13 cellular contexts compared by ENCODE assay signal in the genomic region with DNA sequence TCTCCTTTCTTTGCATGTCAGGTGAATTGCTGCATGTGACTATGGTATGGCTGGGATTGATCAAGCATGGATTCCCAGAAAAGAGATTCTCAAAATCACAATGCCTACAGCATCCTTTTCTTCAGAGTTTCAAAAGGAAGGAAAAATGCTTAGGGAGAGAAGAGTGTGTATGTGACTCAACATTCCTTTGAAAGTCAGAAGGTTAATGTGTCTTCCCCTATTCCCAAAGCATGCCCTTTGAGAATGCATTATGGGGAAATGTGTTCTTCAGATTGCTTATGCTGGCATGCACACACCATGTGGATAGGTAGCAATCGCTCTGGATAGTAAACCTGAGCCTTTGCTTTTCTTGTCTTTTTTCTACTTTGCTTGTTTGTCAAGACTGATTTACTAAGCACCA.
A peak's percentile ranks its signal among the peaks of the same experiment; 100 is the strongest.
DNase-seq lines count a peak whose midpoint lies in the region; ATAC-seq and TF ChIP-seq lines count a peak whose summit lies in the region.
"Had no signal": no experiment of that assay in that cellular context is flagged by ENCODE, and none has a peak within 500 bp of the region (broad histone marks: within the 10 kb centered on the region; RNA-seq: fewer than 3 reads in every experiment).

No MANE protein-coding gene starts in this region.

- ATAC-seq in GM23338 = no peak
- ATAC-seq: activated naive CD8-positive, alpha-beta T cell treated with anti-CD3 and anti-CD28 coated beads, Interleukin-2, amount 50 U/mL, for 24 hours; psoas muscle had no signal

- H3K4me2 ChIP-seq in GM23338 (no peak overlapping the region), hepatocyte (peak overlapping the region; percentile 50)

- no peaks in the 10 kb centered on the region for H3F3A ChIP-seq in GM23338 (replicated peaks; ENCODE audit: low read depth)

- H3K27me3 ChIP-seq in GM23338 (ENCODE audit: insufficient read depth) (no peaks in the 10 kb centered on the region), hepatocyte (no peaks in the 10 kb centered on the region)

- peaks cover 4% of the 10 kb centered on the region; the same call in 1 of the 2 replicates for H3K9me2 ChIP-seq in GM23338 (ENCODE audit: insufficient read depth)
- H3K9me2 ChIP-seq in hepatocyte (replicated peaks; ENCODE audit: insufficient read depth) = no peaks in the 10 kb centered on the region

- DNase-seq in AG08395 (ENCODE audit: low spot score) (peak; percentile 34), GM23338 (ENCODE audit: low spot score) (no peak), astrocyte of the hippocampus (ENCODE audit: low read depth, low spot score) (peak; percentile 44), hepatocyte (ENCODE audit: low spot score) (no peak), SHP77 treated with DMSO at 0.1 percent for 48 hours (lab: John Stamatoyannopoulos, UW) (no peak), putamen (ENCODE audit: low spot score) (no peak), UCSD-AML1 (lab: John Stamatoyannopoulos, UW; ENCODE audit: unreplicated experiment) (no peak), NCI-H1930 (lab: John Stamatoyannopoulos, UW) (no peak)
- DNase-seq: activated CD8-positive, alpha-beta memory T cell treated with anti-CD3 and anti-CD28 coated beads for 24 hours; activated naive CD8-positive, alpha-beta T cell treated with anti-CD3 and anti-CD28 coated beads, Interleukin-2, amount 50 U/mL, for 24 hours; NCI-H774; psoas muscle had no signal

- H4K20me1 ChIP-seq in GM23338 (replicated peaks; ENCODE audit: insufficient read depth) = peaks cover 10% of the 10 kb centered on the region; the same call in 1 of the 2 replicates
- no peaks in the 10 kb centered on the region for H4K20me1 ChIP-seq in hepatocyte (ENCODE audit: insufficient read depth, poor library complexity, severe bottlenecking)

- TF ChIP-seq CTCF in GM23338 (conservative IDR thresholded peaks at IDR 0.05; ENCODE audit: low read depth in 2 of 2) = no peak
- TF ChIP-seq CTCF in hepatocyte (IDR thresholded peaks at IDR 0.05; ENCODE audit: poor library complexity) = no peak

- peaks cover 72% of the 10 kb centered on the region for H3K79me2 ChIP-seq in GM23338 (replicated peaks; ENCODE audit: insufficient read depth)
- peaks cover 18% of the 10 kb centered on the region for H3K79me2 ChIP-seq in hepatocyte

- peaks cover 38% of the 10 kb centered on the region for H3K36me3 Mint-ChIP-seq in GM23338 (ENCODE audit: low read depth)
- H3K36me3 Mint-ChIP-seq: CD14-positive monocyte had no signal

- WGBS in hepatocyte (ENCODE audit: low lambda C conversion rate, missing lambda C conversion rate) = 73% methylated on average over 1 of the region's 1 CpG

- H3K36me3 ChIP-seq in GM23338 (ENCODE audit: insufficient read depth) = no peaks in the 10 kb centered on the region
- H3K36me3 ChIP-seq in hepatocyte (replicated peaks; ENCODE audit: insufficient read depth, low read depth) = no peaks in the 10 kb centered on the region

- peak overlapping the region; percentile 71 for H3K27ac Mint-ChIP-seq in GM23338
- H3K27ac Mint-ChIP-seq: activated naive CD8-positive, alpha-beta T cell treated with anti-CD3 and anti-CD28 coated beads, Interleukin-2, amount 50 U/mL, for 24 hours; CD14-positive monocyte had no signal

- H3K4me1 Mint-ChIP-seq in GM23338 = peaks cover 19% of the 10 kb centered on the region

- no peaks in the 10 kb centered on the region for H3K9me3 Mint-ChIP-seq in GM23338
- H3K9me3 Mint-ChIP-seq: activated naive CD8-positive, alpha-beta T cell treated with anti-CD3 and anti-CD28 coated beads, Interleukin-2, amount 50 U/mL, for 24 hours had no signal

- H3K27me3 Mint-ChIP-seq in GM23338 (ENCODE audit: insufficient read depth, low read depth, poor library complexity) = peaks cover 3% of the 10 kb centered on the region

- H3K4me3 ChIP-seq in GM23338 (no peak overlapping the region), hepatocyte (no peak overlapping the region)
- H3K4me3 ChIP-seq: psoas muscle had no signal

- no peak overlapping the region for H3K4me3 Mint-ChIP-seq in GM23338
- H3K4me3 Mint-ChIP-seq: activated naive CD8-positive, alpha-beta T cell treated with anti-CD3 and anti-CD28 coated beads, Interleukin-2, amount 50 U/mL, for 24 hours; CD14-positive monocyte had no signal

- H3K9me3 ChIP-seq in hepatocyte (ENCODE audit: low read depth) = no peaks in the 10 kb centered on the region
- H3K9me3 ChIP-seq: psoas muscle had no signal

- H3K27ac ChIP-seq in GM23338 (ENCODE audit: low read depth) (peak overlapping the region; percentile 24; the same call in 1 of the 2 replicates), hepatocyte (peak overlapping the region; percentile 58)
- H3K27ac ChIP-seq: psoas muscle had no signal

- peaks cover 9% of the 10 kb centered on the region for H3K4me1 ChIP-seq in GM23338 (ENCODE audit: insufficient read depth)
- H3K4me1 ChIP-seq in hepatocyte (ENCODE audit: insufficient read depth) = peaks cover 3% of the 10 kb centered on the region
- H3K4me1 ChIP-seq: psoas muscle had no signal

- H2AFZ ChIP-seq in GM23338 = no peak overlapping the region
- H2AFZ ChIP-seq in hepatocyte = no peak overlapping the region

TF ChIP-seq in GM23338, 12 proteins besides CTCF, POLR2A, EP300 and RAD21 (continues in another document):
- TF ChIP-seq STAT1 (IDR thresholded peaks at IDR 0.05; ENCODE audit: unreplicated experiment) (no peak), EZH2 (IDR thresholded peaks at IDR 0.05; ENCODE audit: low read depth, unreplicated experiment) (no peak), JUNB (IDR thresholded peaks at IDR 0.05; ENCODE audit: unreplicated experiment) (no peak), NANOG (IDR thresholded peaks at IDR 0.05; ENCODE audit: borderline replicate concordance) (no peak), POLR2AphosphoS5 (IDR thresholded peaks at IDR 0.05; ENCODE audit: low read depth) (no peak), EZH2phosphoT487 (IDR thresholded peaks at IDR 0.05; ENCODE audit: unreplicated experiment) (no peak), ZNF331 (CRISPR knock-in tag; IDR thresholded peaks at IDR 0.05; ENCODE audit: low read depth) (no peak), ZNF114 (CRISPR knock-in tag; IDR thresholded peaks at IDR 0.05) (no peak), CREB1 (CRISPR knock-in tag; IDR thresholded peaks at IDR 0.05; ENCODE audit: low read depth) (no peak)
- TF ChIP-seq, protein P1, sequence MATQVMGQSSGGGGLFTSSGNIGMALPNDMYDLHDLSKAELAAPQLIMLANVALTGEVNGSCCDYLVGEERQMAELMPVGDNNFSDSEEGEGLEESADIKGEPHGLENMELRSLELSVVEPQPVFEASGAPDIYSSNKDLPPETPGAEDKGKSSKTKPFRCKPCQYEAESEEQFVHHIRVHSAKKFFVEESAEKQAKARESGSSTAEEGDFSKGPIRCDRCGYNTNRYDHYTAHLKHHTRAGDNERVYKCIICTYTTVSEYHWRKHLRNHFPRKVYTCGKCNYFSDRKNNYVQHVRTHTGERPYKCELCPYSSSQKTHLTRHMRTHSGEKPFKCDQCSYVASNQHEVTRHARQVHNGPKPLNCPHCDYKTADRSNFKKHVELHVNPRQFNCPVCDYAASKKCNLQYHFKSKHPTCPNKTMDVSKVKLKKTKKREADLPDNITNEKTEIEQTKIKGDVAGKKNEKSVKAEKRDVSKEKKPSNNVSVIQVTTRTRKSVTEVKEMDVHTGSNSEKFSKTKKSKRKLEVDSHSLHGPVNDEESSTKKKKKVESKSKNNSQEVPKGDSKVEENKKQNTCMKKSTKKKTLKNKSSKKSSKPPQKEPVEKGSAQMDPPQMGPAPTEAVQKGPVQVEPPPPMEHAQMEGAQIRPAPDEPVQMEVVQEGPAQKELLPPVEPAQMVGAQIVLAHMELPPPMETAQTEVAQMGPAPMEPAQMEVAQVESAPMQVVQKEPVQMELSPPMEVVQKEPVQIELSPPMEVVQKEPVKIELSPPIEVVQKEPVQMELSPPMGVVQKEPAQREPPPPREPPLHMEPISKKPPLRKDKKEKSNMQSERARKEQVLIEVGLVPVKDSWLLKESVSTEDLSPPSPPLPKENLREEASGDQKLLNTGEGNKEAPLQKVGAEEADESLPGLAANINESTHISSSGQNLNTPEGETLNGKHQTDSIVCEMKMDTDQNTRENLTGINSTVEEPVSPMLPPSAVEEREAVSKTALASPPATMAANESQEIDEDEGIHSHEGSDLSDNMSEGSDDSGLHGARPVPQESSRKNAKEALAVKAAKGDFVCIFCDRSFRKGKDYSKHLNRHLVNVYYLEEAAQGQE (IDR thresholded peaks at IDR 0.05; ENCODE audit: unreplicated experiment) = no peak
- TF ChIP-seq, protein P2, sequence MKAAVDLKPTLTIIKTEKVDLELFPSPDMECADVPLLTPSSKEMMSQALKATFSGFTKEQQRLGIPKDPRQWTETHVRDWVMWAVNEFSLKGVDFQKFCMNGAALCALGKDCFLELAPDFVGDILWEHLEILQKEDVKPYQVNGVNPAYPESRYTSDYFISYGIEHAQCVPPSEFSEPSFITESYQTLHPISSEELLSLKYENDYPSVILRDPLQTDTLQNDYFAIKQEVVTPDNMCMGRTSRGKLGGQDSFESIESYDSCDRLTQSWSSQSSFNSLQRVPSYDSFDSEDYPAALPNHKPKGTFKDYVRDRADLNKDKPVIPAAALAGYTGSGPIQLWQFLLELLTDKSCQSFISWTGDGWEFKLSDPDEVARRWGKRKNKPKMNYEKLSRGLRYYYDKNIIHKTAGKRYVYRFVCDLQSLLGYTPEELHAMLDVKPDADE (IDR thresholded peaks at IDR 0.05) = no peak

Comparison
In these comparisons a context has a peak if more than half of its experiments do, and no peak if none do; other contexts are left out.
1. DNase-seq: peak in AG08395 (single experiment) and astrocyte of the hippocampus (single experiment); none in GM23338 (single experiment), hepatocyte (single experiment), SHP77 treated with DMSO at 0.1 percent for 48 hours (single experiment), putamen (single experiment), UCSD-AML1 (single experiment) and NCI-H1930 (0 of 2).